Comparison of ENCODE assay signal across 3 cellular contexts in the genomic region with DNA sequence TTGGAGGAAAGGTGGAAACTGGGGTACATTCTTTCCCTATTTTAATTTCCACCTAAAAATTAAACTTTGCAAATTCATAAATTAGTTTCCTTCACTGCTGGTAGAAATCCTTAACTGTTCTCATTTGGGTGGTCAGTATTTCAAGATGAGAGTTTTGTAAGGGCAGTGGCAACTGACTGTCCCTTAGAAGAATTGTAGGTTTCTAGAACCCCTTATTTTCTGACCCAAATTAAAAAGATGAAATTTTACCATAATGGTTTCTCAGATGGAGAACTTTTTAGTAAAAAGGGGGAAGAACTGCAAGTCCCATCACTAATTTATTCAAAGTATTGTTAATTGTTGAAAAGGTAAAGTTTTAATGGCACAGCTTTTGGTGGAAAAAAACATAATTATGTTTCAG.
A peak's percentile ranks its signal among the peaks of the same experiment; 100 is the strongest.
TF ChIP-seq lines count a peak whose summit lies in the region.

No MANE protein-coding gene starts in this region.

TF ChIP-seq in A549, 52 proteins besides CTCF, POLR2A, EP300 and RAD21 (continues in another document):
- TF ChIP-seq, protein P1, sequence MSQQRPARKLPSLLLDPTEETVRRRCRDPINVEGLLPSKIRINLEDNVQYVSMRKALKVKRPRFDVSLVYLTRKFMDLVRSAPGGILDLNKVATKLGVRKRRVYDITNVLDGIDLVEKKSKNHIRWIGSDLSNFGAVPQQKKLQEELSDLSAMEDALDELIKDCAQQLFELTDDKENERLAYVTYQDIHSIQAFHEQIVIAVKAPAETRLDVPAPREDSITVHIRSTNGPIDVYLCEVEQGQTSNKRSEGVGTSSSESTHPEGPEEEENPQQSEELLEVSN (IDR thresholded peaks at IDR 0.05; ENCODE audit: borderline replicate concordance, low read depth) = no peak
- TF ChIP-seq, protein P2, sequence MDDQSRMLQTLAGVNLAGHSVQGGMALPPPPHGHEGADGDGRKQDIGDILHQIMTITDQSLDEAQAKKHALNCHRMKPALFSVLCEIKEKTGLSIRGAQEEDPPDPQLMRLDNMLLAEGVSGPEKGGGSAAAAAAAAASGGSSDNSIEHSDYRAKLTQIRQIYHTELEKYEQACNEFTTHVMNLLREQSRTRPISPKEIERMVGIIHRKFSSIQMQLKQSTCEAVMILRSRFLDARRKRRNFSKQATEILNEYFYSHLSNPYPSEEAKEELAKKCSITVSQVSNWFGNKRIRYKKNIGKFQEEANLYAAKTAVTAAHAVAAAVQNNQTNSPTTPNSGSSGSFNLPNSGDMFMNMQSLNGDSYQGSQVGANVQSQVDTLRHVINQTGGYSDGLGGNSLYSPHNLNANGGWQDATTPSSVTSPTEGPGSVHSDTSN (IDR thresholded peaks at IDR 0.05) = no peak
- TF ChIP-seq RFX5 (IDR thresholded peaks at IDR 0.05) = no peak
- TF ChIP-seq ESRRA (IDR thresholded peaks at IDR 0.05; ENCODE audit: borderline replicate concordance, low read length) = no peak
- TF ChIP-seq, protein P3, sequence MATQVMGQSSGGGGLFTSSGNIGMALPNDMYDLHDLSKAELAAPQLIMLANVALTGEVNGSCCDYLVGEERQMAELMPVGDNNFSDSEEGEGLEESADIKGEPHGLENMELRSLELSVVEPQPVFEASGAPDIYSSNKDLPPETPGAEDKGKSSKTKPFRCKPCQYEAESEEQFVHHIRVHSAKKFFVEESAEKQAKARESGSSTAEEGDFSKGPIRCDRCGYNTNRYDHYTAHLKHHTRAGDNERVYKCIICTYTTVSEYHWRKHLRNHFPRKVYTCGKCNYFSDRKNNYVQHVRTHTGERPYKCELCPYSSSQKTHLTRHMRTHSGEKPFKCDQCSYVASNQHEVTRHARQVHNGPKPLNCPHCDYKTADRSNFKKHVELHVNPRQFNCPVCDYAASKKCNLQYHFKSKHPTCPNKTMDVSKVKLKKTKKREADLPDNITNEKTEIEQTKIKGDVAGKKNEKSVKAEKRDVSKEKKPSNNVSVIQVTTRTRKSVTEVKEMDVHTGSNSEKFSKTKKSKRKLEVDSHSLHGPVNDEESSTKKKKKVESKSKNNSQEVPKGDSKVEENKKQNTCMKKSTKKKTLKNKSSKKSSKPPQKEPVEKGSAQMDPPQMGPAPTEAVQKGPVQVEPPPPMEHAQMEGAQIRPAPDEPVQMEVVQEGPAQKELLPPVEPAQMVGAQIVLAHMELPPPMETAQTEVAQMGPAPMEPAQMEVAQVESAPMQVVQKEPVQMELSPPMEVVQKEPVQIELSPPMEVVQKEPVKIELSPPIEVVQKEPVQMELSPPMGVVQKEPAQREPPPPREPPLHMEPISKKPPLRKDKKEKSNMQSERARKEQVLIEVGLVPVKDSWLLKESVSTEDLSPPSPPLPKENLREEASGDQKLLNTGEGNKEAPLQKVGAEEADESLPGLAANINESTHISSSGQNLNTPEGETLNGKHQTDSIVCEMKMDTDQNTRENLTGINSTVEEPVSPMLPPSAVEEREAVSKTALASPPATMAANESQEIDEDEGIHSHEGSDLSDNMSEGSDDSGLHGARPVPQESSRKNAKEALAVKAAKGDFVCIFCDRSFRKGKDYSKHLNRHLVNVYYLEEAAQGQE (IDR thresholded peaks at IDR 0.05) = no peak
- no peak for TF ChIP-seq PHF8 (IDR thresholded peaks at IDR 0.05; ENCODE audit: borderline replicate concordance, low read depth)
- TF ChIP-seq RARB (CRISPR knock-in tag; IDR thresholded peaks at IDR 0.05) = no peak
- TF ChIP-seq ZSCAN20 (CRISPR knock-in tag; IDR thresholded peaks at IDR 0.05) = no peak
- no peak for TF ChIP-seq SREBF2 (IDR thresholded peaks at IDR 0.05)
- no peak for TF ChIP-seq NPAS2 (CRISPR knock-in tag; IDR thresholded peaks at IDR 0.05; ENCODE audit: borderline replicate concordance)
- TF ChIP-seq BHLHE40 (IDR thresholded peaks at IDR 0.05; ENCODE audit: low read depth, low read length) = no peak
- TF ChIP-seq ZC3H11A (IDR thresholded peaks at IDR 0.05) = no peak
- TF ChIP-seq, protein P4, sequence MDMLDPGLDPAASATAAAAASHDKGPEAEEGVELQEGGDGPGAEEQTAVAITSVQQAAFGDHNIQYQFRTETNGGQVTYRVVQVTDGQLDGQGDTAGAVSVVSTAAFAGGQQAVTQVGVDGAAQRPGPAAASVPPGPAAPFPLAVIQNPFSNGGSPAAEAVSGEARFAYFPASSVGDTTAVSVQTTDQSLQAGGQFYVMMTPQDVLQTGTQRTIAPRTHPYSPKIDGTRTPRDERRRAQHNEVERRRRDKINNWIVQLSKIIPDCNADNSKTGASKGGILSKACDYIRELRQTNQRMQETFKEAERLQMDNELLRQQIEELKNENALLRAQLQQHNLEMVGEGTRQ (IDR thresholded peaks at IDR 0.05) = no peak
- TF ChIP-seq CHD4 (IDR thresholded peaks at IDR 0.05; ENCODE audit: borderline replicate concordance) = no peak
- TF ChIP-seq JUN (IDR thresholded peaks at IDR 0.05) = no peak

TF ChIP-seq in HEK293, 187 proteins besides CTCF, POLR2A, EP300 and RAD21:
- TF ChIP-seq ZFP69B (tag by site-specific recombination; IDR thresholded peaks at IDR 0.05) (no peak), ZNF302 (tag by site-specific recombination; IDR thresholded peaks at IDR 0.05; ENCODE audit: low read depth) (no peak), ZBTB17 (tag by site-specific recombination; IDR thresholded peaks at IDR 0.05) (no peak), ZNF610 (tag by site-specific recombination; IDR thresholded peaks at IDR 0.05; ENCODE audit: borderline replicate concordance) (no peak), HOXD13 (CRISPR knock-in tag; IDR thresholded peaks at IDR 0.05; ENCODE audit: borderline replicate concordance) (no peak)
- TF ChIP-seq, protein P5, sequence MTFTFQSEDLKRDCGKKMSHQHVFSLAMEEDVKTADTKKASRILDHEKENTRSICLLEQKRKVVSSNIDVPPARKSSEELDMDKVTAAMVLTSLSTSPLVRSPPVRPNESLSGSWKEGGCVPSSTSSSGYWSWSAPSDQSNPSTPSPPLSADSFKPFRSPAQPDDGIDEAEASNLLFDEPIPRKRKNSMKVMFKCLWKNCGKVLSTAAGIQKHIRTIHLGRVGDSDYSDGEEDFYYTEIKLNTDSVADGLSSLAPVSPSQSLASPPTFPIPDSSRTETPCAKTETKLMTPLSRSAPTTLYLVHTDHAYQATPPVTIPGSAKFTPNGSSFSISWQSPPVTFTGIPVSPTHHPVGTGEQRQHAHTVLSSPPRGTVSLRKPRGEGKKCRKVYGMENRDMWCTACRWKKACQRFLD (tag by site-specific recombination; IDR thresholded peaks at IDR 0.05) = no peak
- TF ChIP-seq, protein P6, sequence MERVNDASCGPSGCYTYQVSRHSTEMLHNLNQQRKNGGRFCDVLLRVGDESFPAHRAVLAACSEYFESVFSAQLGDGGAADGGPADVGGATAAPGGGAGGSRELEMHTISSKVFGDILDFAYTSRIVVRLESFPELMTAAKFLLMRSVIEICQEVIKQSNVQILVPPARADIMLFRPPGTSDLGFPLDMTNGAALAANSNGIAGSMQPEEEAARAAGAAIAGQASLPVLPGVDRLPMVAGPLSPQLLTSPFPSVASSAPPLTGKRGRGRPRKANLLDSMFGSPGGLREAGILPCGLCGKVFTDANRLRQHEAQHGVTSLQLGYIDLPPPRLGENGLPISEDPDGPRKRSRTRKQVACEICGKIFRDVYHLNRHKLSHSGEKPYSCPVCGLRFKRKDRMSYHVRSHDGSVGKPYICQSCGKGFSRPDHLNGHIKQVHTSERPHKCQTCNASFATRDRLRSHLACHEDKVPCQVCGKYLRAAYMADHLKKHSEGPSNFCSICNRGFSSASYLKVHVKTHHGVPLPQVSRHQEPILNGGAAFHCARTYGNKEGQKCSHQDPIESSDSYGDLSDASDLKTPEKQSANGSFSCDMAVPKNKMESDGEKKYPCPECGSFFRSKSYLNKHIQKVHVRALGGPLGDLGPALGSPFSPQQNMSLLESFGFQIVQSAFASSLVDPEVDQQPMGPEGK (tag by site-specific recombination; IDR thresholded peaks at IDR 0.05) = no peak
- TF ChIP-seq, protein P7, sequence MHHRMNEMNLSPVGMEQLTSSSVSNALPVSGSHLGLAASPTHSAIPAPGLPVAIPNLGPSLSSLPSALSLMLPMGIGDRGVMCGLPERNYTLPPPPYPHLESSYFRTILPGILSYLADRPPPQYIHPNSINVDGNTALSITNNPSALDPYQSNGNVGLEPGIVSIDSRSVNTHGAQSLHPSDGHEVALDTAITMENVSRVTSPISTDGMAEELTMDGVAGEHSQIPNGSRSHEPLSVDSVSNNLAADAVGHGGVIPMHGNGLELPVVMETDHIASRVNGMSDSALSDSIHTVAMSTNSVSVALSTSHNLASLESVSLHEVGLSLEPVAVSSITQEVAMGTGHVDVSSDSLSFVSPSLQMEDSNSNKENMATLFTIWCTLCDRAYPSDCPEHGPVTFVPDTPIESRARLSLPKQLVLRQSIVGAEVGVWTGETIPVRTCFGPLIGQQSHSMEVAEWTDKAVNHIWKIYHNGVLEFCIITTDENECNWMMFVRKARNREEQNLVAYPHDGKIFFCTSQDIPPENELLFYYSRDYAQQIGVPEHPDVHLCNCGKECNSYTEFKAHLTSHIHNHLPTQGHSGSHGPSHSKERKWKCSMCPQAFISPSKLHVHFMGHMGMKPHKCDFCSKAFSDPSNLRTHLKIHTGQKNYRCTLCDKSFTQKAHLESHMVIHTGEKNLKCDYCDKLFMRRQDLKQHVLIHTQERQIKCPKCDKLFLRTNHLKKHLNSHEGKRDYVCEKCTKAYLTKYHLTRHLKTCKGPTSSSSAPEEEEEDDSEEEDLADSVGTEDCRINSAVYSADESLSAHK (tag by site-specific recombination; IDR thresholded peaks at IDR 0.05) = peak; percentile 96

TF ChIP-seq in K562, 482 proteins besides CTCF, POLR2A, EP300 and RAD21:
- TF ChIP-seq MEF2D (tag; conservative IDR thresholded peaks at IDR 0.05; ENCODE audit: low read depth) (no peak), POLR2AphosphoS5 (IDR thresholded peaks at IDR 0.05; ENCODE audit: control insufficient read depth, insufficient read depth, low read depth, low read length) (no peak), NONO (IDR thresholded peaks at IDR 0.05; ENCODE audit: low read depth in 2 of 2, low read length in 1 of 2) (no peak), POLR2G (IDR thresholded peaks at IDR 0.05; ENCODE audit: low read depth, low read length) (no peak), ZFP30 (CRISPR knock-in tag; IDR thresholded peaks at IDR 0.05; ENCODE audit: borderline replicate concordance) (no peak), NR1H2 (CRISPR knock-in tag; IDR thresholded peaks at IDR 0.05) (no peak), STAG1 (CRISPR knock-in tag; IDR thresholded peaks at IDR 0.05; ENCODE audit: borderline replicate concordance) (no peak), KLF10 (CRISPR knock-in tag; IDR thresholded peaks at IDR 0.05) (no peak), SRF (CRISPR knock-in tag; IDR thresholded peaks at IDR 0.05) (no peak), FOXK1 (CRISPR knock-in tag; IDR thresholded peaks at IDR 0.05; ENCODE audit: borderline replicate concordance) (no peak), SMAD3 (CRISPR knock-in tag; conservative IDR thresholded peaks at IDR 0.05) (no peak), ZFP36 (IDR thresholded peaks at IDR 0.05; ENCODE audit: low read depth, low read length, partially characterized antibody) (no peak)
- TF ChIP-seq, protein P8, sequence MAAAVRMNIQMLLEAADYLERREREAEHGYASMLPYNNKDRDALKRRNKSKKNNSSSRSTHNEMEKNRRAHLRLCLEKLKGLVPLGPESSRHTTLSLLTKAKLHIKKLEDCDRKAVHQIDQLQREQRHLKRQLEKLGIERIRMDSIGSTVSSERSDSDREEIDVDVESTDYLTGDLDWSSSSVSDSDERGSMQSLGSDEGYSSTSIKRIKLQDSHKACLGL (CRISPR knock-in tag; IDR thresholded peaks at IDR 0.05; ENCODE audit: borderline replicate concordance, poor library complexity, severe bottlenecking) = no peak
